Comparison of ENCODE assay signal across 26 cellular contexts in genomic region chr6:88547768-88548167, GRCh38.
DNase-seq lines count a peak whose midpoint lies in the region; ATAC-seq, FAIRE-seq and TF ChIP-seq lines count a peak whose summit lies in the region.
"Had no signal": no experiment of that assay in that cellular context is flagged by ENCODE, and none has a peak within 500 bp of the region (broad histone marks: within the 10 kb centered on the region; RNA-seq: fewer than 3 reads in every experiment).

No MANE protein-coding gene starts in this region.

- no peak overlapping the region for H3K27ac ChIP-seq in right atrium auricular region
- H3K27ac ChIP-seq: adrenal gland, breast epithelium, C4-2B, colonic mucosa, spleen had no signal

- no peaks in the 10 kb centered on the region for H3K36me3 Mint-ChIP-seq in activated T-cell treated with anti-CD3 and anti-CD28 coated beads, Interleukin-2, amount 50 U/mL, for 72 hours (ENCODE audit: insufficient read depth in 2 of 2)
- H3K36me3 Mint-ChIP-seq in activated T-cell treated with anti-CD3 and anti-CD28 coated beads, Interleukin-2, amount 50 U/mL, for 24 hours (ENCODE audit: low read depth): no peaks in the 10 kb centered on the region
- H3K36me3 Mint-ChIP-seq: type B pancreatic cell had no signal

- H3K9me3 ChIP-seq in right atrium auricular region: no peaks in the 10 kb centered on the region
- H3K9me3 ChIP-seq: adrenal gland, breast epithelium, colonic mucosa had no signal

- no peaks in the 10 kb centered on the region for H3K27me3 ChIP-seq in right atrium auricular region
- H3K27me3 ChIP-seq: adrenal gland, breast epithelium, colonic mucosa, spleen had no signal

- DNase-seq in activated T-cell treated with anti-CD3 and anti-CD28 coated beads, Interleukin-2, amount 50 U/mL, for 72 hours: no peak
- DNase-seq in activated T-cell treated with anti-CD3 and anti-CD28 coated beads, Interleukin-2, amount 50 U/mL, for 24 hours: no peak
- DNase-seq in HK-2 (ENCODE audit: unreplicated experiment) (peak; percentile 44), epithelial cell of proximal tubule (ENCODE audit: low read depth) (peak; percentile 94), urothelium cell line (ENCODE audit: low spot score) (peak; percentile 4), right atrium auricular region (ENCODE audit: low spot score) (no peak), DMS 273 (lab: John Stamatoyannopoulos, UW; ENCODE audit: unreplicated experiment) (no peak)
- DNase-seq: activated effector memory CD4-positive, alpha-beta T cell treated with Interleukin-2 at 50 U/mL for 16 hours; adrenal gland; colonic mucosa; KBM-7; mesenchymal stem cell; naive B cell; NCI-H187; NCI-H2227 treated with DMSO at 0.1 percent for 48 hours; NCI-H82; nucleus accumbens; SHP77; spleen; stimulated activated CD4-positive, alpha-beta T cell treated with anti-CD3 and anti-CD28 coated beads, Interleukin-4, amount 100 ng/mL, for 4 hours had no signal

- H3K9me3 Mint-ChIP-seq in activated T-cell treated with anti-CD3 and anti-CD28 coated beads, Interleukin-2, amount 50 U/mL, for 72 hours: peaks cover 2% of the 10 kb centered on the region in 2 donors
- no peaks in the 10 kb centered on the region for H3K9me3 Mint-ChIP-seq in activated T-cell treated with anti-CD3 and anti-CD28 coated beads, Interleukin-2, amount 50 U/mL, for 24 hours
- H3K9me3 Mint-ChIP-seq: type B pancreatic cell had no signal

- FAIRE-seq in urothelium cell line (lab: Jason Lieb, UNC): no peak
- FAIRE-seq: D721Med, TTC549 had no signal

- peak; percentile 25 to 43 for ATAC-seq in activated T-cell treated with anti-CD3 and anti-CD28 coated beads, Interleukin-2, amount 50 U/mL, for 72 hours (replicated peaks in 1 of 2)
- ATAC-seq in GM19467 (IDR thresholded peaks at IDR 0.05; ENCODE audit: unreplicated experiment): no peak

- H3K27ac Mint-ChIP-seq in activated T-cell treated with anti-CD3 and anti-CD28 coated beads, Interleukin-2, amount 50 U/mL, for 72 hours: no peak overlapping the region
- H3K27ac Mint-ChIP-seq in activated T-cell treated with anti-CD3 and anti-CD28 coated beads, Interleukin-2, amount 50 U/mL, for 24 hours: no peak overlapping the region
- H3K27ac Mint-ChIP-seq: type B pancreatic cell had no signal

- H3K36me3 ChIP-seq in right atrium auricular region: no peaks in the 10 kb centered on the region
- H3K36me3 ChIP-seq: adrenal gland, breast epithelium, colonic mucosa, spleen had no signal

- H3K4me1 ChIP-seq in right atrium auricular region: no peaks in the 10 kb centered on the region
- H3K4me1 ChIP-seq: breast epithelium, colonic mucosa, spleen had no signal

- H3K4me3 ChIP-seq in epithelial cell of proximal tubule (ENCODE audit: low read depth, low read length) (no peak overlapping the region), right atrium auricular region (no peak overlapping the region)
- H3K4me3 ChIP-seq: adrenal gland, breast epithelium, colonic mucosa, spleen had no signal

- H3K27me3 Mint-ChIP-seq in activated T-cell treated with anti-CD3 and anti-CD28 coated beads, Interleukin-2, amount 50 U/mL, for 72 hours (ENCODE audit: low read depth): peaks cover 14% of the 10 kb centered on the region
- peaks cover 31% of the 10 kb centered on the region for H3K27me3 Mint-ChIP-seq in activated T-cell treated with anti-CD3 and anti-CD28 coated beads, Interleukin-2, amount 50 U/mL, for 24 hours

- peaks cover 9% of the 10 kb centered on the region for H3K4me1 Mint-ChIP-seq in activated T-cell treated with anti-CD3 and anti-CD28 coated beads, Interleukin-2, amount 50 U/mL, for 72 hours (ENCODE audit: low read depth)
- H3K4me1 Mint-ChIP-seq in activated T-cell treated with anti-CD3 and anti-CD28 coated beads, Interleukin-2, amount 50 U/mL, for 24 hours (ENCODE audit: low read depth): peaks cover 6% of the 10 kb centered on the region

- H3K4me3 Mint-ChIP-seq in activated T-cell treated with anti-CD3 and anti-CD28 coated beads, Interleukin-2, amount 50 U/mL, for 72 hours: no peak overlapping the region
- no peak overlapping the region for H3K4me3 Mint-ChIP-seq in activated T-cell treated with anti-CD3 and anti-CD28 coated beads, Interleukin-2, amount 50 U/mL, for 24 hours
- H3K4me3 Mint-ChIP-seq: naive B cell, type B pancreatic cell had no signal

- TF ChIP-seq CTCF in epithelial cell of proximal tubule (conservative IDR thresholded peaks at IDR 0.05; ENCODE audit: low read depth, low read length): no peak
- no peak for TF ChIP-seq CTCF in right atrium auricular region (IDR thresholded peaks at IDR 0.05)

Comparison
In these comparisons a context has a peak if more than half of its experiments do, and no peak if none do; other contexts are left out.
1. DNase-seq: peak in HK-2 (single experiment), epithelial cell of proximal tubule (single experiment) and urothelium cell line (single experiment); none in activated T-cell treated with anti-CD3 and anti-CD28 coated beads, Interleukin-2, amount 50 U/mL, for 72 hours (0 of 2), activated T-cell treated with anti-CD3 and anti-CD28 coated beads, Interleukin-2, amount 50 U/mL, for 24 hours (single experiment), right atrium auricular region (single experiment) and DMS 273 (single experiment).